Comparison of ENCODE assay signal across 18 cellular contexts in genomic region chr5:11683666-11684065, GRCh38.
DNase-seq lines count a peak whose midpoint lies in the region; ATAC-seq, FAIRE-seq and TF ChIP-seq lines count a peak whose summit lies in the region.
"Had no signal": no experiment of that assay in that cellular context is flagged by ENCODE, and none has a peak within 500 bp of the region (broad histone marks: within the 10 kb centered on the region; RNA-seq: fewer than 3 reads in every experiment).

No MANE protein-coding gene starts in this region.

- FAIRE-seq in HepG2 (lab: Jason Lieb, UNC) = no peak
- FAIRE-seq: A549, GM18507 had no signal

- 70% methylated on average over 2 of the region's 2 CpGs for WGBS in right lobe of liver (ENCODE audit: insufficient coverage, low coverage, low lambda C conversion rate, missing lambda C conversion rate)
- 40% methylated on average over 2 of the region's 2 CpGs for WGBS in HepG2 (ENCODE audit: low lambda C conversion rate)

- H3K27ac Mint-ChIP-seq in dendritic cell treated with granulocyte-macrophage colony-stimulating factor and Interleukin-4, amounts not matched to agents 40 ng/mL and 50 ng/mL, for 4 days = peak overlapping the region; percentile 21
- H3K27ac Mint-ChIP-seq: CD14-positive monocyte had no signal

- H2AFZ ChIP-seq in HepG2 (ENCODE audit: low read length) = no peak overlapping the region

- H3K36me3 Mint-ChIP-seq in dendritic cell treated with granulocyte-macrophage colony-stimulating factor and Interleukin-4, amounts not matched to agents 40 ng/mL and 50 ng/mL, for 4 days (ENCODE audit: low read depth) = no peaks in the 10 kb centered on the region
- H3K36me3 Mint-ChIP-seq: CD14-positive monocyte had no signal

- H3K4me3 ChIP-seq in right lobe of liver (no peak overlapping the region), HepG2 (replicated peaks in 1 of 3; ENCODE audit: insufficient read depth in 1 of 3, low read depth in 2 of 3, low read length in 3 of 3) (no peak overlapping the region)
- H3K4me3 ChIP-seq: A549, Peyer's patch had no signal

- DNase-seq in right lobe of liver (peak in 2 of 3 donors; percentile 42 to 52), HepG2 (ENCODE audit: low spot score) (no peak), mucosa of gallbladder (ENCODE audit: low spot score) (peak; percentile 27), NCI-H69 (lab: John Stamatoyannopoulos, UW) (no peak)
- DNase-seq in activated effector memory CD4-positive, alpha-beta T cell treated with anti-CD3 and anti-CD28 coated beads, Interleukin-2, amount 50 U/mL, for 16 hours = no peak
- DNase-seq: Caco-2, DMS53, H7, IMR-90, NCI-H1092, NCI-H226, NCI-H748 treated with DMSO at 0.1 percent for 48 hours had no signal

- intact Hi-C loops in right lobe of liver (cut with DNase I) (no loop called here), HepG2 (cut with micrococcal nuclease; ENCODE audit: unreplicated experiment) (no loop called here)
- intact Hi-C loops in dendritic cell treated with granulocyte-macrophage colony-stimulating factor and Interleukin-4, amounts not matched to agents 40 ng/mL and 50 ng/mL, for 4 days (cut with micrococcal nuclease) = loop anchor here (10.0 kb wide), 1 partner anchor 649 kb away; no protein-coding TSS in a partner anchor

- in situ Hi-C loops in HepG2 (cut with HindIII; ENCODE audit: extremely low pct_ligation_motif_present, low pct_unique_long_range_greater_than_20kb) = no loop called here

- H3K9me3 ChIP-seq in right lobe of liver (no peaks in the 10 kb centered on the region), HepG2 (ENCODE audit: low read length) (no peaks in the 10 kb centered on the region)
- H3K9me3 ChIP-seq: A549, Caco-2, Peyer's patch had no signal

- peaks cover 17% of the 10 kb centered on the region for H3K27me3 Mint-ChIP-seq in dendritic cell treated with granulocyte-macrophage colony-stimulating factor and Interleukin-4, amounts not matched to agents 40 ng/mL and 50 ng/mL, for 4 days

- H3K79me2 ChIP-seq in HepG2 (ENCODE audit: insufficient read depth, low read length) = no peaks in the 10 kb centered on the region

- no peak for TF ChIP-seq POLR2A in right lobe of liver (IDR thresholded peaks at IDR 0.05)
- no peak for TF ChIP-seq POLR2A in HepG2 (IDR thresholded peaks at IDR 0.05; ENCODE audit: insufficient read depth in 1 of 2, low read depth in 2 of 2, low read length in 2 of 2)

- BruUV-seq in HepG2 (replicated peaks; lab: Mats Ljungman, UMichigan) = no TSS peak

- CTCF ChIA-PET in HepG2 (lab: Yijun Ruan, JAX; ENCODE audit: low intra/inter-chr PET ratio, low total read pairs) = no interaction called here

- no peak for TF ChIP-seq EP300 in HepG2 (IDR thresholded peaks at IDR 0.05; ENCODE audit: low read depth in 2 of 2, low read length in 2 of 2)
- no peak for TF ChIP-seq EP300 in HepG2 (CRISPR knock-in tag; IDR thresholded peaks at IDR 0.05; ENCODE audit: borderline replicate concordance)

- TF ChIP-seq CTCF in right lobe of liver (IDR thresholded peaks at IDR 0.05) (no peak), HepG2 (CRISPR knock-in tag; IDR thresholded peaks at IDR 0.05) (no peak)

- H3K36me3 ChIP-seq in right lobe of liver (no peaks in the 10 kb centered on the region), HepG2 (replicated peaks in 1 of 2; ENCODE audit: control insufficient read depth in 1 of 2, insufficient read depth in 2 of 2, low read length in 2 of 2) (no peaks in the 10 kb centered on the region)
- H3K36me3 ChIP-seq: Peyer's patch had no signal

- no peaks in the 10 kb centered on the region for H3K27me3 ChIP-seq in right lobe of liver
- no peaks in the 10 kb centered on the region for H3K27me3 ChIP-seq in HepG2 (ENCODE audit: control insufficient read depth in 1 of 2, insufficient read depth in 2 of 2, low read length in 2 of 2)
- H3K27me3 ChIP-seq: Peyer's patch had no signal

- H3K4me3 Mint-ChIP-seq in dendritic cell treated with granulocyte-macrophage colony-stimulating factor and Interleukin-4, amounts not matched to agents 40 ng/mL and 50 ng/mL, for 4 days = no peak overlapping the region
- H3K4me3 Mint-ChIP-seq: CD14-positive monocyte had no signal

- peaks cover 7% of the 10 kb centered on the region for H3K4me1 Mint-ChIP-seq in dendritic cell treated with granulocyte-macrophage colony-stimulating factor and Interleukin-4, amounts not matched to agents 40 ng/mL and 50 ng/mL, for 4 days (ENCODE audit: low read depth)

- POLR2A ChIA-PET in HepG2 (lab: Yijun Ruan, JAX) = no interaction called here

- no peaks in the 10 kb centered on the region for H3K4me1 ChIP-seq in right lobe of liver
- no peaks in the 10 kb centered on the region for H3K4me1 ChIP-seq in HepG2 (ENCODE audit: insufficient read depth, low read length)
- H3K4me1 ChIP-seq: A549, Caco-2, Peyer's patch had no signal

- TF ChIP-seq RAD21 in HepG2 (CRISPR knock-in tag; IDR thresholded peaks at IDR 0.05) = no peak

- H3K9ac ChIP-seq in HepG2 (ENCODE audit: insufficient read depth, low read depth, low read length) = no peak overlapping the region

- ATAC-seq in right lobe of liver (peak; percentile 27 to 70 (median 40)), HepG2 (no peak), HG03196 (IDR thresholded peaks at IDR 0.05; ENCODE audit: unreplicated experiment) (no peak)
- ATAC-seq: A549 had no signal

- no peaks in the 10 kb centered on the region for H4K20me1 ChIP-seq in HepG2 (ENCODE audit: insufficient read depth, low read length)

- H3K9me3 Mint-ChIP-seq in dendritic cell treated with granulocyte-macrophage colony-stimulating factor and Interleukin-4, amounts not matched to agents 40 ng/mL and 50 ng/mL, for 4 days = peaks cover 5% of the 10 kb centered on the region

- H3K27ac ChIP-seq in right lobe of liver = no peak overlapping the region
- H3K27ac ChIP-seq in HepG2 (ENCODE audit: extremely low read length, insufficient read depth, low read length) = no peak overlapping the region
- H3K27ac ChIP-seq: A549, Peyer's patch had no signal

- no peak overlapping the region for H3K4me2 ChIP-seq in HepG2 (ENCODE audit: low read depth, low read length)
- H3K4me2 ChIP-seq: A549 had no signal

TF ChIP-seq in HepG2, 621 proteins besides CTCF, POLR2A, EP300 and RAD21 (continues in another document):
- TF ChIP-seq HNF4G (IDR thresholded peaks at IDR 0.05; ENCODE audit: borderline replicate concordance, low read depth, low read length) (no peak), HNF4G (CRISPR knock-in tag; IDR thresholded peaks at IDR 0.05; ENCODE audit: borderline replicate concordance, low read depth) (no peak), ZNF703 (CRISPR knock-in tag; IDR thresholded peaks at IDR 0.05; ENCODE audit: borderline replicate concordance) (no peak), MTA3 (CRISPR knock-in tag; IDR thresholded peaks at IDR 0.05) (no peak), SALL1 (CRISPR knock-in tag; IDR thresholded peaks at IDR 0.05) (no peak), ZNF484 (CRISPR knock-in tag; IDR thresholded peaks at IDR 0.05; ENCODE audit: borderline replicate concordance, low read depth) (no peak), HNRNPK (IDR thresholded peaks at IDR 0.05; ENCODE audit: low read depth, low read length, poor library complexity, severe bottlenecking) (no peak)
- TF ChIP-seq, protein P1, sequence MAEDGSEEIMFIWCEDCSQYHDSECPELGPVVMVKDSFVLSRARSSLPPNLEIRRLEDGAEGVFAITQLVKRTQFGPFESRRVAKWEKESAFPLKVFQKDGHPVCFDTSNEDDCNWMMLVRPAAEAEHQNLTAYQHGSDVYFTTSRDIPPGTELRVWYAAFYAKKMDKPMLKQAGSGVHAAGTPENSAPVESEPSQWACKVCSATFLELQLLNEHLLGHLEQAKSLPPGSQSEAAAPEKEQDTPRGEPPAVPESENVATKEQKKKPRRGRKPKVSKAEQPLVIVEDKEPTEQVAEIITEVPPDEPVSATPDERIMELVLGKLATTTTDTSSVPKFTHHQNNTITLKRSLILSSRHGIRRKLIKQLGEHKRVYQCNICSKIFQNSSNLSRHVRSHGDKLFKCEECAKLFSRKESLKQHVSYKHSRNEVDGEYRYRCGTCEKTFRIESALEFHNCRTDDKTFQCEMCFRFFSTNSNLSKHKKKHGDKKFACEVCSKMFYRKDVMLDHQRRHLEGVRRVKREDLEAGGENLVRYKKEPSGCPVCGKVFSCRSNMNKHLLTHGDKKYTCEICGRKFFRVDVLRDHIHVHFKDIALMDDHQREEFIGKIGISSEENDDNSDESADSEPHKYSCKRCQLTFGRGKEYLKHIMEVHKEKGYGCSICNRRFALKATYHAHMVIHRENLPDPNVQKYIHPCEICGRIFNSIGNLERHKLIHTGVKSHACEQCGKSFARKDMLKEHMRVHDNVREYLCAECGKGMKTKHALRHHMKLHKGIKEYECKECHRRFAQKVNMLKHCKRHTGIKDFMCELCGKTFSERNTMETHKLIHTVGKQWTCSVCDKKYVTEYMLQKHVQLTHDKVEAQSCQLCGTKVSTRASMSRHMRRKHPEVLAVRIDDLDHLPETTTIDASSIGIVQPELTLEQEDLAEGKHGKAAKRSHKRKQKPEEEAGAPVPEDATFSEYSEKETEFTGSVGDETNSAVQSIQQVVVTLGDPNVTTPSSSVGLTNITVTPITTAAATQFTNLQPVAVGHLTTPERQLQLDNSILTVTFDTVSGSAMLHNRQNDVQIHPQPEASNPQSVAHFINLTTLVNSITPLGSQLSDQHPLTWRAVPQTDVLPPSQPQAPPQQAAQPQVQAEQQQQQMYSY (CRISPR knock-in tag; IDR thresholded peaks at IDR 0.05) = no peak

Comparison
In these comparisons a context has a peak if more than half of its experiments do, and no peak if none do; other contexts are left out.
1. ATAC-seq: peak in right lobe of liver (4 of 4); none in HepG2 (single experiment) and HG03196 (single experiment).
2. DNase-seq: peak in right lobe of liver (2 of 3) and mucosa of gallbladder (single experiment); none in HepG2 (single experiment), activated effector memory CD4-positive, alpha-beta T cell treated with anti-CD3 and anti-CD28 coated beads, Interleukin-2, amount 50 U/mL, for 16 hours (single experiment) and NCI-H69 (single experiment).